ENCODE assay signal across 8 cellular contexts in genomic region chr17:7837375-7838290, GRCh38. TPM values are rescaled to one million over a fixed set of nuclear protein-coding genes. Genes with fewer than 3 reads are reported as not detected.
A peak's percentile ranks its signal among the peaks of the same experiment; 100 is the strongest.
DNase-seq lines count a peak whose midpoint lies in the region; ATAC-seq and TF ChIP-seq lines count a peak whose summit lies in the region.

No MANE protein-coding gene starts in this region.

- H3K27ac Mint-ChIP-seq in stimulated activated naive CD8-positive, alpha-beta T cell treated with anti-CD3 and anti-CD28 coated beads, Interleukin-15, Interleukin-2, amounts not matched to agents 100 ng/mL and 50 ng/mL, for 24 hours, result peak overlapping the region; percentile 93
- H3K27ac Mint-ChIP-seq in activated B cell treated with CpG ODN at 0.5 μM for 24 hours, result peak overlapping the region; percentile 87

- no peaks in the 10 kb centered on the region for H3K36me3 ChIP-seq in iPS-18a (ENCODE audit: control insufficient read depth, low read depth, low read length)
- H3K36me3 ChIP-seq in stomach smooth muscle (ENCODE audit: control insufficient read depth in 2 of 2, insufficient read depth in 2 of 2, low read length in 2 of 2), result peaks cover 3 to 10% of the 10 kb centered on the region in 2 donors

- no peak overlapping the region for H3K9ac ChIP-seq in iPS-18a (ENCODE audit: low read length)
- H3K9ac ChIP-seq in stomach smooth muscle (ENCODE audit: low read length in 2 of 2), result peak overlapping the region; percentile 70 to 91

- intact Hi-C loops in activated B cell treated with CpG ODN at 0.5 μM for 24 hours (cut with micrococcal nuclease), result no loop called here

- H3K9me3 ChIP-seq in iPS-18a (ENCODE audit: control insufficient read depth, low read depth, low read length) (no peaks in the 10 kb centered on the region), stomach smooth muscle (ENCODE audit: control insufficient read depth in 2 of 2, low read length in 2 of 2) (no peaks in the 10 kb centered on the region)

- peaks cover 4% of the 10 kb centered on the region for H3K27me3 Mint-ChIP-seq in stimulated activated naive CD8-positive, alpha-beta T cell treated with anti-CD3 and anti-CD28 coated beads, Interleukin-15, Interleukin-2, amounts not matched to agents 100 ng/mL and 50 ng/mL, for 24 hours
- no peaks in the 10 kb centered on the region for H3K27me3 Mint-ChIP-seq in activated B cell treated with CpG ODN at 0.5 μM for 24 hours

- H3K9me3 Mint-ChIP-seq in stimulated activated naive CD8-positive, alpha-beta T cell treated with anti-CD3 and anti-CD28 coated beads, Interleukin-15, Interleukin-2, amounts not matched to agents 100 ng/mL and 50 ng/mL, for 24 hours, result no peaks in the 10 kb centered on the region
- no peaks in the 10 kb centered on the region for H3K9me3 Mint-ChIP-seq in activated B cell treated with CpG ODN at 0.5 μM for 24 hours

- no peak for DNase-seq in stimulated activated naive CD8-positive, alpha-beta T cell treated with anti-CD3 and anti-CD28 coated beads, Interleukin-15, Interleukin-2, amounts not matched to agents 100 U/mL and 50 U/mL, for 24 hours
- DNase-seq in activated B cell treated with CpG ODN at 0.5 μM for 24 hours, result no peak
- DNase-seq in Kasumi-1 (lab: John Stamatoyannopoulos, UW), result no peak
- no peak for DNase-seq in effector CD8-positive, alpha-beta T cell (lab: John Stamatoyannopoulos, UW)
- DNase-seq in EL, result no peak

- ATAC-seq in stimulated activated naive CD8-positive, alpha-beta T cell treated with anti-CD3 and anti-CD28 coated beads, Interleukin-15, Interleukin-2, amounts not matched to agents 100 U/mL and 50 U/mL, for 24 hours, result no peak
- ATAC-seq in activated B cell treated with CpG ODN at 0.5 μM for 24 hours (ENCODE audit: low read depth), result no peak

- H3K27me3 ChIP-seq in iPS-18a (ENCODE audit: control insufficient read depth, insufficient read depth, low read length) (peaks cover 45% of the 10 kb centered on the region), stomach smooth muscle (ENCODE audit: control insufficient read depth in 1 of 2, insufficient read depth in 2 of 2, low read length in 2 of 2) (no peaks in the 10 kb centered on the region)

- H3K4me3 Mint-ChIP-seq in stimulated activated naive CD8-positive, alpha-beta T cell treated with anti-CD3 and anti-CD28 coated beads, Interleukin-15, Interleukin-2, amounts not matched to agents 100 ng/mL and 50 ng/mL, for 24 hours, result peak overlapping the region; percentile 93
- peak overlapping the region; percentile 86 for H3K4me3 Mint-ChIP-seq in activated B cell treated with CpG ODN at 0.5 μM for 24 hours

- peaks cover 3% of the 10 kb centered on the region for H3K36me3 Mint-ChIP-seq in stimulated activated naive CD8-positive, alpha-beta T cell treated with anti-CD3 and anti-CD28 coated beads, Interleukin-15, Interleukin-2, amounts not matched to agents 100 ng/mL and 50 ng/mL, for 24 hours (ENCODE audit: low read depth)
- peaks cover 11% of the 10 kb centered on the region for H3K36me3 Mint-ChIP-seq in activated B cell treated with CpG ODN at 0.5 μM for 24 hours (ENCODE audit: low read depth)

- POLR2A ChIA-PET in activated B cell treated with CpG ODN at 0.5 μM for 24 hours (lab: Charles Lee), result interaction anchor here (1.1 to 6.1 kb wide), 4 partner anchors 13 to 151 kb away, joined by 3 to 74 read pairs (median 16); partner anchors contain the start of genes CYB5D1, NAA38, TMEM88 and TP53

- H3K4me1 Mint-ChIP-seq in stimulated activated naive CD8-positive, alpha-beta T cell treated with anti-CD3 and anti-CD28 coated beads, Interleukin-15, Interleukin-2, amounts not matched to agents 100 ng/mL and 50 ng/mL, for 24 hours (ENCODE audit: low read depth), result peaks cover 79% of the 10 kb centered on the region
- peaks cover 69% of the 10 kb centered on the region for H3K4me1 Mint-ChIP-seq in activated B cell treated with CpG ODN at 0.5 μM for 24 hours

- H3K4me1 ChIP-seq in iPS-18a (ENCODE audit: control insufficient read depth, low read depth, low read length) (peaks cover 27% of the 10 kb centered on the region), stomach smooth muscle (ENCODE audit: control insufficient read depth, insufficient read depth, low read length) (peaks cover 63% of the 10 kb centered on the region)

- H3K4me3 ChIP-seq in iPS-18a (ENCODE audit: low read length) (peak overlapping the region; percentile 50), stomach smooth muscle (ENCODE audit: low read length in 2 of 2) (peak overlapping the region; percentile 70 to 97)

- TF ChIP-seq CTCF in activated B cell treated with CpG ODN at 0.5 μM for 24 hours (IDR thresholded peaks at IDR 0.05), result no peak

- no peak overlapping the region for H3K27ac ChIP-seq in iPS-18a (ENCODE audit: low read length)
- peak overlapping the region; percentile 99 for H3K27ac ChIP-seq in stomach smooth muscle (ENCODE audit: low read length)

- CTCF ChIA-PET in activated B cell treated with CpG ODN at 0.5 μM for 24 hours (lab: Charles Lee), result interaction anchor here (1.0 to 1.2 kb wide), 2 partner anchors 94 to 151 kb away, joined by 3 to 4 read pairs; no protein-coding TSS in a partner anchor

RNA-seq across cellular contexts. Expression of gene KDM6B, which starts 3.6 kb away (rescaled TPM):
- total RNA-seq in activated B cell treated with CpG ODN at 0.5 μM for 24 hours, result 70.8 and 72.5 TPM in 2 replicates

RNA-seq across cellular contexts. Expression of gene TMEM88, which starts 17.2 kb away (rescaled TPM):
- total RNA-seq in activated B cell treated with CpG ODN at 0.5 μM for 24 hours, result 3.2 and 7.1 TPM in 2 replicates

RNA-seq across cellular contexts. Expression of gene NAA38, which starts 19.7 kb away (rescaled TPM):
- 36.0 and 47.9 TPM in 2 replicates for total RNA-seq in activated B cell treated with CpG ODN at 0.5 μM for 24 hours

RNA-seq across cellular contexts. Expression of gene CYB5D1, which starts 20.2 kb away (rescaled TPM):
- 5.4 and 6.1 TPM in 2 replicates for total RNA-seq in activated B cell treated with CpG ODN at 0.5 μM for 24 hours

RNA-seq across cellular contexts. Expression of gene CHD3, which starts 51.0 kb away (rescaled TPM):
- total RNA-seq in activated B cell treated with CpG ODN at 0.5 μM for 24 hours, result 103 and 109 TPM in 2 replicates
